Comparison of ENCODE assay signal across 1 cellular context in the genomic region with DNA sequence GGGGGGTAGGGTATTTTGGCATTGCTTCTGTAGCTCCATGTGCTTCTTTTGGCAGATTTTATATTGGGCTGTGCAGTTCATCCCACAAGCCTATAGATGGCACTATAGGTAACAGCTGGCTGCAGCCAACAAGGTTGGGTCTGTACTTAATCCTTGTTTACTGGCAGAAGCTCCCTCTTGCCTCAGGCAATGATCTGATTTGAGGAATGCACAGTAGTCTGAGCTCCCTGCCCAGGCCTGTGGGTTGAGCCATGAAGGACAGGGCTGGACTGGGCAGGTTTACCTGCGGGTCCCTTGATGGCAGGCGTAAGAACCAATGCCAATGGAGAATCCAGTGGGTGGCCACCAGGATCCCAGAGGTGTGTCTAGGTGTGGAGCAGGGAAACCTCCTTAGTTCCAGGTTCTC.
A peak's percentile ranks its signal among the peaks of the same experiment; 100 is the strongest.
TF ChIP-seq lines count a peak whose summit lies in the region.

No MANE protein-coding gene starts in this region.

TF ChIP-seq in HepG2, 621 proteins besides CTCF, POLR2A, EP300 and RAD21 (continued from another document):
- TF ChIP-seq, protein P1, sequence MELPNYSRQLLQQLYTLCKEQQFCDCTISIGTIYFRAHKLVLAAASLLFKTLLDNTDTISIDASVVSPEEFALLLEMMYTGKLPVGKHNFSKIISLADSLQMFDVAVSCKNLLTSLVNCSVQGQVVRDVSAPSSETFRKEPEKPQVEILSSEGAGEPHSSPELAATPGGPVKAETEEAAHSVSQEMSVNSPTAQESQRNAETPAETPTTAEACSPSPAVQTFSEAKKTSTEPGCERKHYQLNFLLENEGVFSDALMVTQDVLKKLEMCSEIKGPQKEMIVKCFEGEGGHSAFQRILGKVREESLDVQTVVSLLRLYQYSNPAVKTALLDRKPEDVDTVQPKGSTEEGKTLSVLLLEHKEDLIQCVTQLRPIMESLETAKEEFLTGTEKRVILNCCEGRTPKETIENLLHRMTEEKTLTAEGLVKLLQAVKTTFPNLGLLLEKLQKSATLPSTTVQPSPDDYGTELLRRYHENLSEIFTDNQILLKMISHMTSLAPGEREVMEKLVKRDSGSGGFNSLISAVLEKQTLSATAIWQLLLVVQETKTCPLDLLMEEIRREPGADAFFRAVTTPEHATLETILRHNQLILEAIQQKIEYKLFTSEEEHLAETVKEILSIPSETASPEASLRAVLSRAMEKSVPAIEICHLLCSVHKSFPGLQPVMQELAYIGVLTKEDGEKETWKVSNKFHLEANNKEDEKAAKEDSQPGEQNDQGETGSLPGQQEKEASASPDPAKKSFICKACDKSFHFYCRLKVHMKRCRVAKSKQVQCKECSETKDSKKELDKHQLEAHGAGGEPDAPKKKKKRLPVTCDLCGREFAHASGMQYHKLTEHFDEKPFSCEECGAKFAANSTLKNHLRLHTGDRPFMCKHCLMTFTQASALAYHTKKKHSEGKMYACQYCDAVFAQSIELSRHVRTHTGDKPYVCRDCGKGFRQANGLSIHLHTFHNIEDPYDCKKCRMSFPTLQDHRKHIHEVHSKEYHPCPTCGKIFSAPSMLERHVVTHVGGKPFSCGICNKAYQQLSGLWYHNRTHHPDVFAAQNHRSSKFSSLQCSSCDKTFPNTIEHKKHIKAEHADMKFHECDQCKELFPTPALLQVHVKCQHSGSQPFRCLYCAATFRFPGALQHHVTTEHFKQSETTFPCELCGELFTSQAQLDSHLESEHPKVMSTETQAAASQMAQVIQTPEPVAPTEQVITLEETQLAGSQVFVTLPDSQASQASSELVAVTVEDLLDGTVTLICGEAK (IDR thresholded peaks at IDR 0.05) = no peak
- TF ChIP-seq, protein P1 (CRISPR knock-in tag; IDR thresholded peaks at IDR 0.05) = no peak
- TF ChIP-seq ZNF230 (CRISPR knock-in tag; IDR thresholded peaks at IDR 0.05) = no peak
- no peak for TF ChIP-seq KDM3A (CRISPR knock-in tag; IDR thresholded peaks at IDR 0.05; ENCODE audit: low read depth)
- peak; percentile 67; the same call in 1 of the 2 replicates for TF ChIP-seq TFAP4 (IDR thresholded peaks at IDR 0.05; ENCODE audit: borderline replicate concordance, low read depth)
- TF ChIP-seq RXRB (CRISPR knock-in tag; IDR thresholded peaks at IDR 0.05; ENCODE audit: borderline replicate concordance) = no peak
- no peak for TF ChIP-seq SMAD3 (CRISPR knock-in tag; IDR thresholded peaks at IDR 0.05)
- no peak for TF ChIP-seq ZNF550 (CRISPR knock-in tag; IDR thresholded peaks at IDR 0.05; ENCODE audit: borderline replicate concordance)
- no peak for TF ChIP-seq ZNF782 (CRISPR knock-in tag; IDR thresholded peaks at IDR 0.05; ENCODE audit: borderline replicate concordance)
- no peak for TF ChIP-seq ZNF687 (CRISPR knock-in tag; IDR thresholded peaks at IDR 0.05)
- TF ChIP-seq, protein P2, sequence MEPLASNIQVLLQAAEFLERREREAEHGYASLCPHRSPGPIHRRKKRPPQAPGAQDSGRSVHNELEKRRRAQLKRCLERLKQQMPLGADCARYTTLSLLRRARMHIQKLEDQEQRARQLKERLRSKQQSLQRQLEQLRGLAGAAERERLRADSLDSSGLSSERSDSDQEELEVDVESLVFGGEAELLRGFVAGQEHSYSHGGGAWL (CRISPR knock-in tag; IDR thresholded peaks at IDR 0.05) = no peak
- TF ChIP-seq ZNF572 (CRISPR knock-in tag; IDR thresholded peaks at IDR 0.05) = 0 out of 2 replicates have a peak, but pooled peaks have one; percentile 28
- no peak for TF ChIP-seq NR2F2 (IDR thresholded peaks at IDR 0.05; ENCODE audit: borderline replicate concordance, low read depth)
- TF ChIP-seq, protein P3, sequence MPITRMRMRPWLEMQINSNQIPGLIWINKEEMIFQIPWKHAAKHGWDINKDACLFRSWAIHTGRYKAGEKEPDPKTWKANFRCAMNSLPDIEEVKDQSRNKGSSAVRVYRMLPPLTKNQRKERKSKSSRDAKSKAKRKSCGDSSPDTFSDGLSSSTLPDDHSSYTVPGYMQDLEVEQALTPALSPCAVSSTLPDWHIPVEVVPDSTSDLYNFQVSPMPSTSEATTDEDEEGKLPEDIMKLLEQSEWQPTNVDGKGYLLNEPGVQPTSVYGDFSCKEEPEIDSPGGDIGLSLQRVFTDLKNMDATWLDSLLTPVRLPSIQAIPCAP (CRISPR knock-in tag; IDR thresholded peaks at IDR 0.05; ENCODE audit: low read depth) = no peak
- TF ChIP-seq ZNF574 (CRISPR knock-in tag; IDR thresholded peaks at IDR 0.05) = peak; percentile 64
